ENCODE assay signal across 8 cellular contexts in the genomic region with DNA sequence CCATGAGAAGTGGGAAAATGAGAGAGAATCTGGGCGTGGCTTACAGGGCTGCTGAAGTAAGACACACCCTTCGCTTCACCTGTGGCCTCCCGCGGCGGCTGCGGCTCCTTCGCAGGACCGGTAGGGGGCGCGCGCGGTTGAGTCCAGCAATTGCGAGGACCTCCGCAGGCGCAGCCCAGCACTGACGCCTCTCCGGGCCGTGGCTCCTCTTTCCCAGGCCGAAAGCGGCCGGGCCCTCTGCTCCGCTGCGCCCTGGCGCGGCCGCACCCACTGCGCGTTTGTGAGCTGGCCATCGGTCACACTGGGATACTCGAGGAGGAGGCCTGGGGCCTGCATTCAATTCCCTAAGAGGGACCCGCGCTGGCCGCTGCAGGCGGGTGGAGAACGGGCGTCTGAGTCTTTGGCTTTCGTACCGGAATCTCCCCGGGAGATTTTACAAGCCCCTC. TPM values are rescaled to one million over a fixed set of nuclear protein-coding genes. Genes with fewer than 3 reads are reported as not detected.
DNase-seq lines count a peak whose midpoint lies in the region; ATAC-seq and TF ChIP-seq lines count a peak whose summit lies in the region.

TSS of gene LRRD1 (minus strand) at position 215 of the 446 bp plus-strand sequence. CDS start 13,940 bp downstream, outside the sequence.

- peak; percentile 98 for TF ChIP-seq CTCF in lower lobe of right lung (IDR thresholded peaks at IDR 0.05)

- CTCF ChIA-PET in activated CD8-positive, alpha-beta T cell treated with anti-CD3 and anti-CD28 coated beads, Interleukin-2, amount 10 ng/mL, durations not matched to agents 7 days and 5 days (lab: Charles Lee): interaction anchor here (0.5 to 1.4 kb wide), 17 partner anchors 10 to 269 kb away, joined by 3 to 13 read pairs (median 3); partner anchors contain the start of genes ANKIB1, GATAD1 and KRIT1

- POLR2A ChIA-PET in activated CD8-positive, alpha-beta T cell treated with anti-CD3 and anti-CD28 coated beads, Interleukin-2, amount 10 ng/mL, durations not matched to agents 7 days and 5 days (lab: Charles Lee): interaction anchor here (0.9 to 1.4 kb wide), 2 partner anchors 67 to 269 kb away, joined by 4 to 8 read pairs; partner anchors contain the start of genes ANKIB1, GATAD1 and KRIT1

- no peaks in the 10 kb centered on the region for H3K36me3 Mint-ChIP-seq in activated CD8-positive, alpha-beta T cell treated with anti-CD3 and anti-CD28 coated beads, Interleukin-2, amount 10 ng/mL, durations not matched to agents 7 days and 5 days (ENCODE audit: low read depth)

- peaks cover 9% of the 10 kb centered on the region for H3K4me1 Mint-ChIP-seq in activated CD8-positive, alpha-beta T cell treated with anti-CD3 and anti-CD28 coated beads, Interleukin-2, amount 10 ng/mL, durations not matched to agents 7 days and 5 days (ENCODE audit: low read depth)

- H3K27me3 Mint-ChIP-seq in activated CD8-positive, alpha-beta T cell treated with anti-CD3 and anti-CD28 coated beads, Interleukin-2, amount 10 ng/mL, durations not matched to agents 7 days and 5 days (ENCODE audit: low read depth): peaks cover 23% of the 10 kb centered on the region

- no peak within 1 kb of the TSS for H3K27ac Mint-ChIP-seq in activated CD8-positive, alpha-beta T cell treated with anti-CD3 and anti-CD28 coated beads, Interleukin-2, amount 10 ng/mL, durations not matched to agents 7 days and 5 days

- no peaks in the 10 kb centered on the region for H3K9me3 Mint-ChIP-seq in activated CD8-positive, alpha-beta T cell treated with anti-CD3 and anti-CD28 coated beads, Interleukin-2, amount 10 ng/mL, durations not matched to agents 7 days and 5 days (ENCODE audit: insufficient read depth)

- H3K27me3 ChIP-seq in lower lobe of right lung (ENCODE audit: low read depth): no peaks in the 10 kb centered on the region

- peak; percentile 66 for DNase-seq in A172 (ENCODE audit: low spot score)
- DNase-seq in NCI-H526 (lab: John Stamatoyannopoulos, UW): peak; percentile 48 to 83
- peak; percentile 92 for DNase-seq in activated CD8-positive, alpha-beta T cell treated with anti-CD3 and anti-CD28 coated beads, Interleukin-2, amount 10 ng/mL, durations not matched to agents 7 days and 5 days
- peak; percentile 82 for DNase-seq in effector CD4-positive, alpha-beta T cell
- peak; percentile 94 for DNase-seq in lower lobe of right lung
- peak; percentile 65 to 93 (median 78) for DNase-seq in stimulated activated CD4-positive, alpha-beta T cell treated with anti-CD3 and anti-CD28 coated beads, TNF-alpha, amount 100 ng/mL, for 1 hour (ENCODE audit: low read depth in 3 of 3, low spot score in 1 of 3)

- peak within 1 kb of the TSS; percentile 65 for H3K4me3 ChIP-seq in lower lobe of right lung

- H3K4me3 Mint-ChIP-seq in activated CD8-positive, alpha-beta T cell treated with anti-CD3 and anti-CD28 coated beads, Interleukin-2, amount 10 ng/mL, durations not matched to agents 7 days and 5 days: peak within 1 kb of the TSS; percentile 75

- ATAC-seq in GM18517 (IDR thresholded peaks at IDR 0.05; ENCODE audit: unreplicated experiment) (peak; percentile 94), HG03064 (IDR thresholded peaks at IDR 0.05; ENCODE audit: low read depth, unreplicated experiment) (peak; percentile 100), lower lobe of right lung (peak; percentile 100)
- ATAC-seq in activated CD8-positive, alpha-beta T cell treated with anti-CD3 and anti-CD28 coated beads, Interleukin-2, amount 10 ng/mL, durations not matched to agents 7 days and 5 days: peak; percentile 100

- H3K4me1 ChIP-seq in lower lobe of right lung: no peaks in the 10 kb centered on the region

- intact Hi-C loops in lower lobe of right lung (cut with DNase I): no loop called here

- H3K27ac ChIP-seq in lower lobe of right lung: peak within 1 kb of the TSS; percentile 80

- no peaks in the 10 kb centered on the region for H3K9me3 ChIP-seq in lower lobe of right lung

- H3K36me3 ChIP-seq in lower lobe of right lung: no peaks in the 10 kb centered on the region

RNA-seq across cellular contexts. Expression of gene LRRD1, which starts in this region (rescaled TPM):
- total RNA-seq in A172 (2014; rRNA removed; shearing (Covaris generic)): not detected in 2 replicates
- under 1 TPM in 1 of 2 experiments, not detected in 1; 0.13 TPM for total RNA-seq in activated CD8-positive, alpha-beta T cell treated with anti-CD3 and anti-CD28 coated beads, Interleukin-2, amount 10 ng/mL, durations not matched to agents 7 days and 5 days
- total RNA-seq in lower lobe of right lung: not detected

Comparison
In these comparisons a context has a peak if more than half of its experiments do, and no peak if none do; other contexts are left out.
1. Peak in every context shown above with its lines: DNase-seq, ATAC-seq, H3K4me3 ChIP-seq and H3K27ac ChIP-seq.
2. Peak in DNase-seq in A172; RNA of the gene not detected or under 1 TPM.
3. Peak in DNase-seq and ATAC-seq in activated CD8-positive, alpha-beta T cell treated with anti-CD3 and anti-CD28 coated beads, Interleukin-2, amount 10 ng/mL, durations not matched to agents 7 days and 5 days; RNA of the gene not detected or under 1 TPM.
4. Peak in DNase-seq, ATAC-seq, H3K4me3 ChIP-seq and H3K27ac ChIP-seq in lower lobe of right lung; RNA of the gene not detected or under 1 TPM.